Comparison of ENCODE assay signal across 18 cellular contexts in genomic region chr12:24565300-24565699, GRCh38.
"Had no signal": no experiment of that assay in that cellular context is flagged by ENCODE, and none has a peak within 500 bp of the region (broad histone marks: within the 10 kb centered on the region; RNA-seq: fewer than 3 reads in every experiment).

No MANE protein-coding gene starts in this region.

- H3K27me3 ChIP-seq: right lobe of liver, tibial nerve had no signal

- H3K36me3 ChIP-seq: colonic mucosa, heart left ventricle, right lobe of liver, spleen, tibial nerve had no signal

- FAIRE-seq: frontal cortex, islet of Langerhans, TTC549 had no signal

- H3K27ac ChIP-seq: colonic mucosa, heart left ventricle, psoas muscle, right lobe of liver, spleen, tibial nerve had no signal

- H3K9me3 Mint-ChIP-seq: activated CD8-positive, alpha-beta T cell treated with anti-CD3 and anti-CD28 coated beads for 36 hours; activated naive CD4-positive, alpha-beta T cell treated with anti-CD3 and anti-CD28 coated beads for 36 hours; activated T-helper 1 cell treated with anti-CD3 and anti-CD28 coated beads, Interleukin-12 subunit alpha, Interleukin-12 subunit beta, Interleukin-2, Interleukin-4 antibody, amounts not matched to agents 30 ng/mL and 10 ng/mL and 1 ng/mL, durations not matched to agents 14 hours and 24 hours and 36 hours; natural killer cell; stimulated activated memory B cell treated with anti-CD40 and anti-IgM and Interleukin-4, amounts not matched to agents 10 μg/mL and 1 μg/mL and 100 μg/mL, for 72 hours; T-helper 1 cell treated with Interleukin-12 subunit alpha and Interleukin-12 subunit beta and Interleukin-4 antibody, amounts not matched to agents 30 μg/mL and 1 μg/mL, for 36 hours had no signal

- H3K9me3 ChIP-seq: colonic mucosa, heart left ventricle, mucosa of descending colon, psoas muscle, right lobe of liver, spleen, tibial nerve had no signal

- H3K4me3 Mint-ChIP-seq: activated CD8-positive, alpha-beta T cell treated with anti-CD3 and anti-CD28 coated beads for 36 hours; activated naive CD4-positive, alpha-beta T cell treated with anti-CD3 and anti-CD28 coated beads for 36 hours; activated T-helper 1 cell treated with anti-CD3 and anti-CD28 coated beads, Interleukin-12 subunit alpha, Interleukin-12 subunit beta, Interleukin-2, Interleukin-4 antibody, amounts not matched to agents 30 ng/mL and 10 ng/mL and 1 ng/mL, durations not matched to agents 14 hours and 24 hours and 36 hours; natural killer cell; stimulated activated memory B cell treated with anti-CD40 and anti-IgM and Interleukin-4, amounts not matched to agents 10 μg/mL and 1 μg/mL and 100 μg/mL, for 72 hours; T-helper 1 cell treated with Interleukin-12 subunit alpha and Interleukin-12 subunit beta and Interleukin-4 antibody, amounts not matched to agents 30 μg/mL and 1 μg/mL, for 36 hours had no signal

- H3K4me1 ChIP-seq: colonic mucosa had no signal

- ATAC-seq: activated CD8-positive, alpha-beta T cell treated with anti-CD3 and anti-CD28 coated beads for 36 hours; heart left ventricle; mucosa of descending colon; natural killer cell; psoas muscle; right lobe of liver; stimulated activated memory B cell treated with anti-CD40 and anti-IgM and Interleukin-4, amounts not matched to agents 10 μg/mL and 1 μg/mL and 100 μg/mL, for 72 hours had no signal

- H3K36me3 Mint-ChIP-seq: natural killer cell; stimulated activated memory B cell treated with anti-CD40 and anti-IgM and Interleukin-4, amounts not matched to agents 10 μg/mL and 1 μg/mL and 100 μg/mL, for 72 hours had no signal

- H3K4me3 ChIP-seq: colonic mucosa, heart left ventricle, mucosa of descending colon, psoas muscle, right lobe of liver, spleen, tibial nerve had no signal

- DNase-seq: activated CD8-positive, alpha-beta memory T cell treated with anti-CD3 and anti-CD28 coated beads, Interleukin-2, amount 50 U/mL, for 4 hours; activated CD8-positive, alpha-beta T cell treated with anti-CD3 and anti-CD28 coated beads for 36 hours; activated naive CD4-positive, alpha-beta T cell treated with anti-CD3 and anti-CD28 coated beads for 36 hours; colonic mucosa; heart left ventricle; mucosa of descending colon; natural killer cell; psoas muscle; right lobe of liver; spleen; stimulated activated CD4-positive, alpha-beta T cell treated with anti-CD3 and anti-CD28 coated beads, Interleukin-1b, Interleukin-23, amount 100 ng/mL, for 48 hours had no signal

- H3K27ac Mint-ChIP-seq: activated CD8-positive, alpha-beta T cell treated with anti-CD3 and anti-CD28 coated beads for 36 hours; activated naive CD4-positive, alpha-beta T cell treated with anti-CD3 and anti-CD28 coated beads for 36 hours; activated T-helper 1 cell treated with anti-CD3 and anti-CD28 coated beads, Interleukin-12 subunit alpha, Interleukin-12 subunit beta, Interleukin-2, Interleukin-4 antibody, amounts not matched to agents 30 ng/mL and 10 ng/mL and 1 ng/mL, durations not matched to agents 14 hours and 24 hours and 36 hours; natural killer cell; stimulated activated memory B cell treated with anti-CD40 and anti-IgM and Interleukin-4, amounts not matched to agents 10 μg/mL and 1 μg/mL and 100 μg/mL, for 72 hours; T-helper 1 cell treated with Interleukin-12 subunit alpha and Interleukin-12 subunit beta and Interleukin-4 antibody, amounts not matched to agents 30 μg/mL and 1 μg/mL, for 36 hours had no signal
